In the genomic region with DNA sequence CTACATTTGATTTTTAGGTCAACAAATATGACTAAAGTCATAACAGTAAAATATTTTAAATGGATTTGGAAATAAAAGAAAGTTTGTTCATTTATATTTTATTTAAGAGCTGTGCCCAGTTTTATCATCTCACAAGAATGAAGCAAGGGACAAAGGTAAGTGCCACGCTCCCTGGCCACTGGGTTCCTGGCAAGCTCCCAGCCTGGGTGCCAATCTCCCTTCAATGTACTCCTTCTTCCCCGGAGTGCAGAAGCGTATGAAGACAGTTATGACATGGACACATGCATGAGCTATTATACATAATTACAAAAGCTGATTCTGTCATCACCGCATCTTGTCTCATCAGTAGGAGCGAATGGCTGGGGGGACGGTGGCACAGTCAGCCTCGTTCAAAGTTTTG, we compare ENCODE assay signal across 7 cellular contexts. TPM values are rescaled to one million over a fixed set of nuclear protein-coding genes. Genes with fewer than 3 reads are reported as not detected.
DNase-seq lines count a peak whose midpoint lies in the region; ATAC-seq, FAIRE-seq and TF ChIP-seq lines count a peak whose summit lies in the region.
"Not testable (repeated sequence)": the region's sequence is repeated elsewhere in the genome, so short reads cannot be mapped to it uniquely, and the experiment has no call there.

No MANE protein-coding gene starts in this region.

- not testable (repeated sequence) for H3K9me3 ChIP-seq in Peyer's patch; mucosa of descending colon; small intestine (ENCODE audit: control insufficient read depth, low read depth)

- DNase-seq in Peyer's patch (peak in 2 of 3 donors; percentile 73 to 82), left colon (peak in 1 of 2 donors; percentile 64), mucosa of descending colon (peak in 2 of 3 donors; percentile 69 to 70), small intestine (peak; percentile 81)
- not testable (repeated sequence) for DNase-seq in activated naive CD8-positive, alpha-beta T cell treated with anti-CD3 and anti-CD28 coated beads, Interleukin-2, amount 50 U/mL, for 24 hours; endothelial cell (ENCODE audit: low spot score); Right ventricle myocardium superior

- TF ChIP-seq CTCF in Peyer's patch (IDR thresholded peaks at IDR 0.05); endothelial cell (IDR thresholded peaks at IDR 0.05; ENCODE audit: unreplicated experiment); mucosa of descending colon (IDR thresholded peaks at IDR 0.05): not testable (repeated sequence)

- H3K9me3 Mint-ChIP-seq in activated naive CD8-positive, alpha-beta T cell treated with anti-CD3 and anti-CD28 coated beads, Interleukin-2, amount 50 U/mL, for 24 hours; endothelial cell (ENCODE audit: unreplicated experiment): not testable (repeated sequence)

- not testable (repeated sequence) for H3K27me3 Mint-ChIP-seq in activated naive CD8-positive, alpha-beta T cell treated with anti-CD3 and anti-CD28 coated beads, Interleukin-2, amount 50 U/mL, for 24 hours; endothelial cell (ENCODE audit: unreplicated experiment)

- intact Hi-C loops in Right ventricle myocardium superior (cut with DNase I); left colon (cut with DNase I, micrococcal nuclease); mucosa of descending colon (cut with DNase I, micrococcal nuclease): not testable (repeated sequence)

- not testable (repeated sequence) for H3K36me3 ChIP-seq in Peyer's patch; mucosa of descending colon (ENCODE audit: low read depth); small intestine (ENCODE audit: control insufficient read depth in 2 of 2, insufficient read depth in 2 of 2, low read length in 2 of 2)

- H3K27ac ChIP-seq in Peyer's patch: peak overlapping the region in 3 of 4 donors; percentile 30 to 72 (median 49)
- H3K27ac ChIP-seq in small intestine (ENCODE audit: low read depth in 1 of 2, low read length in 1 of 2): not testable (repeated sequence)

- not testable (repeated sequence) for H3K27me3 ChIP-seq in Peyer's patch; small intestine (ENCODE audit: control insufficient read depth in 2 of 2, insufficient read depth in 2 of 2, low read length in 2 of 2)

- not testable (repeated sequence) for H3K4me3 Mint-ChIP-seq in activated naive CD8-positive, alpha-beta T cell treated with anti-CD3 and anti-CD28 coated beads, Interleukin-2, amount 50 U/mL, for 24 hours
- peak overlapping the region; percentile 11 for H3K4me3 Mint-ChIP-seq in endothelial cell (ENCODE audit: unreplicated experiment)

- not testable (repeated sequence) for FAIRE-seq in small intestine (lab: Jason Lieb, UNC)

- H3K4me3 ChIP-seq in Peyer's patch; mucosa of descending colon; small intestine (ENCODE audit: low read depth in 1 of 2, low read length in 2 of 2): not testable (repeated sequence)

- H3K4me1 ChIP-seq in Peyer's patch; mucosa of descending colon (ENCODE audit: low read depth); small intestine (ENCODE audit: control insufficient read depth in 2 of 2, insufficient read depth in 1 of 2, low read depth in 1 of 2, low read length in 1 of 2): not testable (repeated sequence)

- 65 to 80% (median 77%) methylated on average over 7 of the region's 7 CpGs for WGBS in small intestine, 3 donors

- not testable (repeated sequence) for TF ChIP-seq POLR2A in Peyer's patch (IDR thresholded peaks at IDR 0.05)

- H3K36me3 Mint-ChIP-seq in activated naive CD8-positive, alpha-beta T cell treated with anti-CD3 and anti-CD28 coated beads, Interleukin-2, amount 50 U/mL, for 24 hours (ENCODE audit: low read depth): peaks cover 39% of the 10 kb centered on the region
- H3K36me3 Mint-ChIP-seq in endothelial cell (ENCODE audit: low read depth, unreplicated experiment): peaks cover 29% of the 10 kb centered on the region

- H3K27ac Mint-ChIP-seq in activated naive CD8-positive, alpha-beta T cell treated with anti-CD3 and anti-CD28 coated beads, Interleukin-2, amount 50 U/mL, for 24 hours: peak overlapping the region; percentile 44
- not testable (repeated sequence) for H3K27ac Mint-ChIP-seq in endothelial cell (ENCODE audit: unreplicated experiment)

- not testable (repeated sequence) for H3K4me1 Mint-ChIP-seq in activated naive CD8-positive, alpha-beta T cell treated with anti-CD3 and anti-CD28 coated beads, Interleukin-2, amount 50 U/mL, for 24 hours; endothelial cell (ENCODE audit: unreplicated experiment)

- not testable (repeated sequence) for ATAC-seq in activated naive CD8-positive, alpha-beta T cell treated with anti-CD3 and anti-CD28 coated beads, Interleukin-2, amount 50 U/mL, for 24 hours
- ATAC-seq in Right ventricle myocardium superior (ENCODE audit: poor library complexity): peak; percentile 37
- ATAC-seq in left colon: peak; percentile 70
- peak; percentile 70 for ATAC-seq in mucosa of descending colon

RNA-seq across cellular contexts. Expression of a gene that starts 48.1 kb away (rescaled TPM):
- total RNA-seq in Peyer's patch (10 to 100 TPM in 3 of 4 donors, 1 to 10 TPM in 1; 8.8 to 59.4 (median 28.5) TPM), endothelial cell (ENCODE audit: unreplicated experiment) (81.3 TPM), Right ventricle myocardium superior (11.5 TPM), left colon (10 to 100 TPM; 13.8 to 16.7 TPM), mucosa of descending colon (10 to 100 TPM in 2 of 3 donors, 1 to 10 TPM in 1; 6.7 to 27.2 (median 26.0) TPM)
- 10 to 100 TPM in 1 of 3 donors, 1 to 10 TPM in 2; 4.5 to 22.3 (median 5.1) TPM for polyA plus RNA-seq in small intestine
